In genomic region chr4:3111461-3111860, GRCh38 we compare ENCODE assay signal across 15 cellular contexts. TPM values are rescaled to one million over a fixed set of nuclear protein-coding genes. Genes with fewer than 3 reads are reported as not detected.
DNase-seq lines count a peak whose midpoint lies in the region; ATAC-seq and TF ChIP-seq lines count a peak whose summit lies in the region.
"Had no signal": no experiment of that assay in that cellular context is flagged by ENCODE, and none has a peak within 500 bp of the region (broad histone marks: within the 10 kb centered on the region; RNA-seq: fewer than 3 reads in every experiment).

No MANE protein-coding gene starts in this region.

- H3K4me1 ChIP-seq in endodermal cell (ENCODE audit: control insufficient read depth, insufficient read depth, low read length) = no peaks in the 10 kb centered on the region
- peaks cover 9% of the 10 kb centered on the region for H3K4me1 ChIP-seq in mesenchymal stem cell (ENCODE audit: control insufficient read depth, insufficient read depth, low read depth, low read length)

- no peak overlapping the region for H3K27ac ChIP-seq in endodermal cell (ENCODE audit: low read depth, low read length)
- H3K27ac ChIP-seq in mesenchymal stem cell (ENCODE audit: low read length, poor library complexity, severe bottlenecking) = no peak overlapping the region

- H2AFZ ChIP-seq in mesenchymal stem cell (ENCODE audit: low read depth, low read length) = no peak overlapping the region

- no peak overlapping the region for H2AK5ac ChIP-seq in mesenchymal stem cell (ENCODE audit: low read length, severe bottlenecking)

- peak overlapping the region; percentile 64 for H3K27ac Mint-ChIP-seq in endodermal cell

- H4K8ac ChIP-seq in mesenchymal stem cell (ENCODE audit: low read length) = no peak overlapping the region

- H3K9me3 ChIP-seq in endodermal cell (ENCODE audit: control insufficient read depth, low read length) (peaks cover 30% of the 10 kb centered on the region), mesenchymal stem cell (ENCODE audit: control insufficient read depth, low read length) (no peaks in the 10 kb centered on the region)
- H3K9me3 ChIP-seq: BE2C had no signal

- H3K18ac ChIP-seq in mesenchymal stem cell (ENCODE audit: low read depth in 1 of 2, low read length in 2 of 2) = peak overlapping the region; percentile 10 to 67

- peak overlapping the region; percentile 65 for H4K91ac ChIP-seq in mesenchymal stem cell (ENCODE audit: low read length)

- no peak overlapping the region for H3K23ac ChIP-seq in mesenchymal stem cell (ENCODE audit: low read length in 2 of 2)

- H3K36me3 ChIP-seq in endodermal cell (ENCODE audit: control insufficient read depth, insufficient read depth, low read length) = peaks cover 90% of the 10 kb centered on the region
- H3K36me3 ChIP-seq in mesenchymal stem cell (ENCODE audit: control insufficient read depth in 1 of 2, insufficient read depth in 2 of 2, low read depth in 1 of 2, low read length in 2 of 2) = peaks cover 29 to 42% of the 10 kb centered on the region in 2 experiments

- H3K4me2 ChIP-seq in mesenchymal stem cell (ENCODE audit: low read length, poor library complexity, severe bottlenecking) = no peak overlapping the region

- peaks cover 27% of the 10 kb centered on the region for H3K79me1 ChIP-seq in mesenchymal stem cell (replicated peaks; ENCODE audit: low read length, poor library complexity, severe bottlenecking)

- peak overlapping the region in 1 of 2 experiments; percentile 91 for H2BK12ac ChIP-seq in mesenchymal stem cell (ENCODE audit: low read length in 2 of 2)

- H3K4me1 Mint-ChIP-seq in endodermal cell = peaks cover 5% of the 10 kb centered on the region

- DNase-seq in DMS53 (lab: John Stamatoyannopoulos, UW) (peak; percentile 84), LHCN-M2 (ENCODE audit: low read depth) (peak; percentile 40), endodermal cell (peak; percentile 61), mesenchymal stem cell (peak; percentile 92), NCI-H524 treated with DMSO at 0.1 percent for 48 hours (lab: John Stamatoyannopoulos, UW) (no peak), NCI-H526 treated with DMSO at 0.1 percent for 48 hours (lab: John Stamatoyannopoulos, UW) (no peak)
- DNase-seq in stimulated activated CD4-positive, alpha-beta T cell treated with anti-CD3 and anti-CD28 coated beads, Interleukin-4, amount 100 ng/mL, for 24 hours = no peak
- DNase-seq: BE2C; GDM1; NCI-H345; SIG-M5; stimulated activated CD4-positive, alpha-beta T cell treated with anti-CD3 and anti-CD28 coated beads, Interleukin-1b, Interleukin-23, amount 100 ng/mL, for 48 hours had no signal

- H2BK15ac ChIP-seq in mesenchymal stem cell (ENCODE audit: low read depth, poor library complexity, severe bottlenecking) = no peak overlapping the region

- H2BK120ac ChIP-seq in mesenchymal stem cell (ENCODE audit: low read depth, low read length) = peak overlapping the region; percentile 45

- H3K9me3 Mint-ChIP-seq in endodermal cell = peaks cover 21% of the 10 kb centered on the region
- H3K9me3 Mint-ChIP-seq: stimulated activated naive CD8-positive, alpha-beta T cell treated with anti-CD3 and anti-CD28 coated beads, Interleukin-15, Interleukin-2, amounts not matched to agents 100 ng/mL and 50 ng/mL, for 24 hours had no signal

- no peak for TF ChIP-seq CTCF in endodermal cell (conservative IDR thresholded peaks at IDR 0.05)

- peaks cover 94% of the 10 kb centered on the region for H3K36me3 Mint-ChIP-seq in endodermal cell (ENCODE audit: low read depth)

- H2BK5ac ChIP-seq in mesenchymal stem cell (ENCODE audit: low read depth, low read length, poor library complexity, severe bottlenecking) = no peak overlapping the region

- no peak for ATAC-seq in HG02884 (IDR thresholded peaks at IDR 0.05; ENCODE audit: unreplicated experiment)

- H3K9ac ChIP-seq in endodermal cell (ENCODE audit: extremely low read depth, low read length, poor library complexity, severe bottlenecking) (no peak overlapping the region), mesenchymal stem cell (ENCODE audit: low read length) (no peak overlapping the region)

- H3K4me3 ChIP-seq in endodermal cell (ENCODE audit: low read length) (no peak overlapping the region), mesenchymal stem cell (ENCODE audit: insufficient read depth in 1 of 2, low read depth in 1 of 2, low read length in 2 of 2) (no peak overlapping the region)

- H3K27me3 ChIP-seq in endodermal cell (ENCODE audit: control insufficient read depth, insufficient read depth, low read length, poor library complexity, severe bottlenecking) = no peaks in the 10 kb centered on the region
- no peaks in the 10 kb centered on the region for H3K27me3 ChIP-seq in mesenchymal stem cell (ENCODE audit: control insufficient read depth in 1 of 2, insufficient read depth in 1 of 2, low read length in 2 of 2)
- H3K27me3 ChIP-seq: BE2C had no signal

- WGBS in endodermal cell (ENCODE audit: insufficient coverage in 1 of 2, insufficient read length in 1 of 2), 2 experiments = 80 to 86% methylated on average over 4 of the region's 5 CpGs
- 0% methylated on average over 4 of the region's 5 CpGs for WGBS in mesenchymal stem cell

- H3K4me3 Mint-ChIP-seq in endodermal cell = no peak overlapping the region
- H3K4me3 Mint-ChIP-seq: stimulated activated naive CD8-positive, alpha-beta T cell treated with anti-CD3 and anti-CD28 coated beads, Interleukin-15, Interleukin-2, amounts not matched to agents 100 ng/mL and 50 ng/mL, for 24 hours had no signal

- no peaks in the 10 kb centered on the region for H3K27me3 Mint-ChIP-seq in endodermal cell (ENCODE audit: insufficient read depth)
- H3K27me3 Mint-ChIP-seq: stimulated activated naive CD8-positive, alpha-beta T cell treated with anti-CD3 and anti-CD28 coated beads, Interleukin-15, Interleukin-2, amounts not matched to agents 100 ng/mL and 50 ng/mL, for 24 hours had no signal

- H3K14ac ChIP-seq in mesenchymal stem cell (ENCODE audit: low read length in 2 of 2) = no peak overlapping the region

- peak overlapping the region; percentile 77 to 82 for H3K4ac ChIP-seq in mesenchymal stem cell (ENCODE audit: low read depth in 1 of 2, low read length in 2 of 2)

RNA-seq across cellular contexts. Expression of gene HTT, which starts 37.0 kb away (rescaled TPM):
- 12.8 and 19.4 TPM in 2 replicates for total RNA-seq in LHCN-M2 (2014; rRNA removed)
- 16.9 TPM for polyA plus RNA-seq in LHCN-M2 (2012)
- 100 to 1,000 TPM; 104 to 109 TPM for total RNA-seq in endodermal cell
- 29.7 TPM for polyA plus RNA-seq in endodermal cell (2013, experiment 1 of 2)
- polyA plus RNA-seq in endodermal cell (2013, experiment 2 of 2) = 24.3 TPM
- 16.8 TPM for polyA plus RNA-seq in mesenchymal stem cell (2013, experiment 1 of 2)
- 13.9 TPM for polyA plus RNA-seq in mesenchymal stem cell (2013, experiment 2 of 2)

RNA-seq across cellular contexts. Expression of gene HTT-AS, which starts 37.1 kb away (rescaled TPM):
- total RNA-seq in LHCN-M2 (2014; rRNA removed) (not detected in 2 replicates), endodermal cell (not detected)
- polyA plus RNA-seq in LHCN-M2 (2012) = not detected
- polyA plus RNA-seq in endodermal cell (2013, experiment 1 of 2) = not detected
- not detected for polyA plus RNA-seq in endodermal cell (2013, experiment 2 of 2)
- polyA plus RNA-seq in mesenchymal stem cell (2013, experiment 1 of 2) = not detected
- polyA plus RNA-seq in mesenchymal stem cell (2013, experiment 2 of 2) = not detected
- total RNA-seq: cerebellum had no signal

Comparison
In these comparisons a context has a peak if more than half of its experiments do, and no peak if none do; other contexts are left out.
1. DNase-seq: peak in DMS53 (single experiment), LHCN-M2 (single experiment), endodermal cell (single experiment) and mesenchymal stem cell (single experiment); none in NCI-H524 treated with DMSO at 0.1 percent for 48 hours (single experiment), NCI-H526 treated with DMSO at 0.1 percent for 48 hours (single experiment) and stimulated activated CD4-positive, alpha-beta T cell treated with anti-CD3 and anti-CD28 coated beads, Interleukin-4, amount 100 ng/mL, for 24 hours (single experiment).